In genomic region chr4:150943831-150944230, GRCh38 we compare ENCODE assay signal across 17 cellular contexts.
A peak's percentile ranks its signal among the peaks of the same experiment; 100 is the strongest.
DNase-seq lines count a peak whose midpoint lies in the region; ATAC-seq, FAIRE-seq and TF ChIP-seq lines count a peak whose summit lies in the region.
"Had no signal": no experiment of that assay in that cellular context is flagged by ENCODE, and none has a peak within 500 bp of the region (broad histone marks: within the 10 kb centered on the region; RNA-seq: fewer than 3 reads in every experiment).

No MANE protein-coding gene starts in this region.

- no peak overlapping the region for H3K9ac ChIP-seq in mesendoderm (ENCODE audit: low read length)

- TF ChIP-seq CTCF in body of pancreas (IDR thresholded peaks at IDR 0.05), result no peak

- POLR2A ChIA-PET in activated CD4-positive, alpha-beta memory T cell treated with anti-CD3 and anti-CD28 coated beads for 36 hours (lab: Charles Lee), result interaction anchor here (0.9 to 1.3 kb wide), 3 partner anchors 15 to 86 kb away, joined by 3 to 8 read pairs (median 4); no protein-coding TSS in a partner anchor
- POLR2A ChIA-PET in activated CD4-positive, alpha-beta memory T cell treated with anti-CD3 and anti-CD28 coated beads, Interleukin-2, amount 10 ng/mL, durations not matched to agents 7 days and 5 days (lab: Charles Lee), result no interaction called here

- H3K4ac ChIP-seq in mesendoderm (ENCODE audit: low read depth, low read length), result no peak overlapping the region

- H3K79me1 ChIP-seq in mesendoderm (ENCODE audit: low read length), result no peaks in the 10 kb centered on the region

- no peak overlapping the region for H3K27ac ChIP-seq in mesendoderm (ENCODE audit: low read depth, low read length)
- no peak overlapping the region for H3K27ac ChIP-seq in body of pancreas
- H3K27ac ChIP-seq: esophagus muscularis mucosa had no signal

- no peak overlapping the region for H3K18ac ChIP-seq in mesendoderm (ENCODE audit: low read length)

- peaks cover 4% of the 10 kb centered on the region for H3K36me3 Mint-ChIP-seq in activated CD4-positive, alpha-beta memory T cell treated with anti-CD3 and anti-CD28 coated beads for 36 hours
- H3K36me3 Mint-ChIP-seq in activated CD4-positive, alpha-beta memory T cell treated with anti-CD3 and anti-CD28 coated beads, Interleukin-2, amount 10 ng/mL, durations not matched to agents 7 days and 5 days (ENCODE audit: low read depth), result peaks cover 7% of the 10 kb centered on the region
- H3K36me3 Mint-ChIP-seq in activated T-helper 17 cell treated with anti-CD3 and anti-CD28 coated beads, Interleukin-2, amount 50 U/mL, for 72 hours (ENCODE audit: low read depth), result no peaks in the 10 kb centered on the region
- H3K36me3 Mint-ChIP-seq: brain had no signal

- no peaks in the 10 kb centered on the region for H3K36me3 ChIP-seq in mesendoderm (ENCODE audit: control insufficient read depth, insufficient read depth, low read length)
- H3K36me3 ChIP-seq in body of pancreas (replicated peaks in 1 of 2; ENCODE audit: insufficient read depth in 1 of 2, low read depth in 2 of 2), result no peaks in the 10 kb centered on the region
- H3K36me3 ChIP-seq: esophagus muscularis mucosa had no signal

- peaks cover 63% of the 10 kb centered on the region for H3K4me1 Mint-ChIP-seq in activated CD4-positive, alpha-beta memory T cell treated with anti-CD3 and anti-CD28 coated beads for 36 hours (ENCODE audit: low read depth)
- peaks cover 29% of the 10 kb centered on the region for H3K4me1 Mint-ChIP-seq in activated CD4-positive, alpha-beta memory T cell treated with anti-CD3 and anti-CD28 coated beads, Interleukin-2, amount 10 ng/mL, durations not matched to agents 7 days and 5 days
- peaks cover 42% of the 10 kb centered on the region for H3K4me1 Mint-ChIP-seq in activated T-helper 17 cell treated with anti-CD3 and anti-CD28 coated beads, Interleukin-2, amount 50 U/mL, for 72 hours

- H3K4me3 ChIP-seq in mesendoderm (ENCODE audit: low read length) (no peak overlapping the region), body of pancreas (no peak overlapping the region)
- H3K4me3 ChIP-seq: esophagus muscularis mucosa had no signal

- H3K23ac ChIP-seq in mesendoderm (ENCODE audit: low read length), result no peak overlapping the region

- TF ChIP-seq POLR2A in body of pancreas (IDR thresholded peaks at IDR 0.05), result no peak

- no peaks in the 10 kb centered on the region for H3K9me3 ChIP-seq in body of pancreas
- H3K9me3 ChIP-seq: esophagus muscularis mucosa had no signal

- no peaks in the 10 kb centered on the region for H3K9me3 Mint-ChIP-seq in activated CD4-positive, alpha-beta memory T cell treated with anti-CD3 and anti-CD28 coated beads for 36 hours
- H3K9me3 Mint-ChIP-seq in activated CD4-positive, alpha-beta memory T cell treated with anti-CD3 and anti-CD28 coated beads, Interleukin-2, amount 10 ng/mL, durations not matched to agents 7 days and 5 days, result no peaks in the 10 kb centered on the region
- no peaks in the 10 kb centered on the region for H3K9me3 Mint-ChIP-seq in activated T-helper 17 cell treated with anti-CD3 and anti-CD28 coated beads, Interleukin-2, amount 50 U/mL, for 72 hours
- H3K9me3 Mint-ChIP-seq: CD8-positive, alpha-beta T cell; dendritic cell treated with granulocyte-macrophage colony-stimulating factor and Interleukin-4, amounts not matched to agents 40 ng/mL and 50 ng/mL, for 4 days had no signal

- no peak overlapping the region for H4K8ac ChIP-seq in mesendoderm (ENCODE audit: low read depth, low read length)

- no peak overlapping the region for H2BK5ac ChIP-seq in mesendoderm (ENCODE audit: low read length)

- peak overlapping the region; percentile 54 for H3K27ac Mint-ChIP-seq in activated CD4-positive, alpha-beta memory T cell treated with anti-CD3 and anti-CD28 coated beads for 36 hours
- no peak overlapping the region for H3K27ac Mint-ChIP-seq in activated CD4-positive, alpha-beta memory T cell treated with anti-CD3 and anti-CD28 coated beads, Interleukin-2, amount 10 ng/mL, durations not matched to agents 7 days and 5 days
- H3K27ac Mint-ChIP-seq in activated T-helper 17 cell treated with anti-CD3 and anti-CD28 coated beads, Interleukin-2, amount 50 U/mL, for 72 hours, result peak overlapping the region; percentile 77
- H3K27ac Mint-ChIP-seq: brain; CD8-positive, alpha-beta T cell; dendritic cell treated with granulocyte-macrophage colony-stimulating factor and Interleukin-4, amounts not matched to agents 40 ng/mL and 50 ng/mL, for 4 days; stimulated activated naive B cell treated with anti-CD40 and anti-IgM and Interleukin-4, amounts not matched to agents 10 μg/mL and 1 μg/mL and 100 μg/mL, for 72 hours had no signal

- no peak for FAIRE-seq in HTR-8/SVneo (lab: Jason Lieb, UNC)

- intact Hi-C loops in activated CD4-positive, alpha-beta memory T cell treated with anti-CD3 and anti-CD28 coated beads for 36 hours (cut with micrococcal nuclease), result no loop called here
- intact Hi-C loops in body of pancreas (cut with DNase I), result no loop called here

- no peak overlapping the region for H3K4me3 Mint-ChIP-seq in activated CD4-positive, alpha-beta memory T cell treated with anti-CD3 and anti-CD28 coated beads for 36 hours
- H3K4me3 Mint-ChIP-seq in activated CD4-positive, alpha-beta memory T cell treated with anti-CD3 and anti-CD28 coated beads, Interleukin-2, amount 10 ng/mL, durations not matched to agents 7 days and 5 days, result no peak overlapping the region
- H3K4me3 Mint-ChIP-seq in activated T-helper 17 cell treated with anti-CD3 and anti-CD28 coated beads, Interleukin-2, amount 50 U/mL, for 72 hours, result peak overlapping the region; percentile 39
- H3K4me3 Mint-ChIP-seq: brain; CD8-positive, alpha-beta T cell; dendritic cell treated with granulocyte-macrophage colony-stimulating factor and Interleukin-4, amounts not matched to agents 40 ng/mL and 50 ng/mL, for 4 days; stimulated activated naive B cell treated with anti-CD40 and anti-IgM and Interleukin-4, amounts not matched to agents 10 μg/mL and 1 μg/mL and 100 μg/mL, for 72 hours had no signal

- CTCF ChIA-PET in activated CD4-positive, alpha-beta memory T cell treated with anti-CD3 and anti-CD28 coated beads for 36 hours (lab: Charles Lee), result interaction anchor here (0.7 to 2.0 kb wide), 5 partner anchors 13 to 162 kb away, joined by 3 to 9 read pairs (median 5); no protein-coding TSS in a partner anchor
- CTCF ChIA-PET in activated CD4-positive, alpha-beta memory T cell treated with anti-CD3 and anti-CD28 coated beads, Interleukin-2, amount 10 ng/mL, durations not matched to agents 7 days and 5 days (lab: Charles Lee), result interaction anchor here (0.9 kb wide), 1 partner anchor 19 kb away, joined by 3 read pairs; no protein-coding TSS in a partner anchor

- no peaks in the 10 kb centered on the region for H3K4me1 ChIP-seq in mesendoderm (ENCODE audit: control insufficient read depth, low read depth, low read length)
- no peaks in the 10 kb centered on the region for H3K4me1 ChIP-seq in body of pancreas
- H3K4me1 ChIP-seq: esophagus muscularis mucosa had no signal

- DNase-seq in activated CD4-positive, alpha-beta memory T cell treated with anti-CD3 and anti-CD28 coated beads for 36 hours, result peak; percentile 57
- no peak for DNase-seq in activated CD4-positive, alpha-beta memory T cell treated with anti-CD3 and anti-CD28 coated beads, Interleukin-2, amount 10 ng/mL, durations not matched to agents 7 days and 5 days
- DNase-seq in mesendoderm, result peak; percentile 27
- DNase-seq in HTR-8/SVneo (ENCODE audit: insufficient read length, low spot score), result no peak
- DNase-seq in body of pancreas, result no peak
- DNase-seq: activated CD8-positive, alpha-beta memory T cell treated with anti-CD3 and anti-CD28 coated beads for 24 hours; activated naive CD4-positive, alpha-beta T cell; CD8-positive, alpha-beta T cell; NCI-H1436; NCI-H446; stimulated activated naive B cell treated with anti-CD40 and anti-IgM and Interleukin-4, amounts not matched to agents 10 μg/mL and 1 μg/mL and 100 μg/mL, for 72 hours had no signal

- WGBS in mesendoderm (ENCODE audit: extremely low coverage, insufficient coverage, low lambda C conversion rate), result no CpG with 5 or more reads among the region's 2 CpGs
- 72 to 75% methylated on average over 2 of the region's 2 CpGs for WGBS in body of pancreas, 2 donors

- H4K5ac ChIP-seq in mesendoderm (ENCODE audit: low read length), result no peak overlapping the region

- ATAC-seq in GM19463 (IDR thresholded peaks at IDR 0.05; ENCODE audit: unreplicated experiment) (peak; percentile 64), HG02678 (IDR thresholded peaks at IDR 0.05; ENCODE audit: unreplicated experiment) (no peak), body of pancreas (no peak)
- ATAC-seq in activated T-helper 17 cell treated with anti-CD3 and anti-CD28 coated beads, Interleukin-2, amount 50 U/mL, for 72 hours (replicated peaks), result peak; percentile 94
- ATAC-seq: CD8-positive, alpha-beta T cell had no signal

- H3K79me2 ChIP-seq in mesendoderm (ENCODE audit: control insufficient read depth, insufficient read depth, low read length), result no peaks in the 10 kb centered on the region

- no peak overlapping the region for H3K56ac ChIP-seq in mesendoderm (ENCODE audit: low read length)

- H3K27me3 ChIP-seq in mesendoderm (ENCODE audit: insufficient read depth, low read length, poor library complexity), result no peaks in the 10 kb centered on the region
- H3K27me3 ChIP-seq in body of pancreas, result no peaks in the 10 kb centered on the region
- H3K27me3 ChIP-seq: esophagus muscularis mucosa had no signal

- H3K4me2 ChIP-seq in mesendoderm (ENCODE audit: low read length), result no peak overlapping the region

- no peak overlapping the region for H2AK5ac ChIP-seq in mesendoderm (ENCODE audit: low read length)

- no peak overlapping the region for H2BK120ac ChIP-seq in mesendoderm (ENCODE audit: low read depth, low read length)

- H3K27me3 Mint-ChIP-seq in activated CD4-positive, alpha-beta memory T cell treated with anti-CD3 and anti-CD28 coated beads for 36 hours, result no peaks in the 10 kb centered on the region
- H3K27me3 Mint-ChIP-seq in activated CD4-positive, alpha-beta memory T cell treated with anti-CD3 and anti-CD28 coated beads, Interleukin-2, amount 10 ng/mL, durations not matched to agents 7 days and 5 days, result no peaks in the 10 kb centered on the region
- no peaks in the 10 kb centered on the region for H3K27me3 Mint-ChIP-seq in activated T-helper 17 cell treated with anti-CD3 and anti-CD28 coated beads, Interleukin-2, amount 50 U/mL, for 72 hours
- H3K27me3 Mint-ChIP-seq: brain; dendritic cell treated with granulocyte-macrophage colony-stimulating factor and Interleukin-4, amounts not matched to agents 40 ng/mL and 50 ng/mL, for 4 days; stimulated activated naive B cell treated with anti-CD40 and anti-IgM and Interleukin-4, amounts not matched to agents 10 μg/mL and 1 μg/mL and 100 μg/mL, for 72 hours had no signal

- no peak overlapping the region for H2BK15ac ChIP-seq in mesendoderm (replicated peaks; ENCODE audit: low read depth)

Comparison
In these comparisons a context has a peak if more than half of its experiments do, and no peak if none do; other contexts are left out.
1. DNase-seq: peak in activated CD4-positive, alpha-beta memory T cell treated with anti-CD3 and anti-CD28 coated beads for 36 hours (single experiment) and mesendoderm (single experiment); none in activated CD4-positive, alpha-beta memory T cell treated with anti-CD3 and anti-CD28 coated beads, Interleukin-2, amount 10 ng/mL, durations not matched to agents 7 days and 5 days (single experiment), HTR-8/SVneo (single experiment) and body of pancreas (0 of 4).
2. ATAC-seq: peak in GM19463 (single experiment) and activated T-helper 17 cell treated with anti-CD3 and anti-CD28 coated beads, Interleukin-2, amount 50 U/mL, for 72 hours (single experiment); none in HG02678 (single experiment) and body of pancreas (single experiment).